ENCODE assay signal across 8 cellular contexts in genomic region chr1:6784560-6785317, GRCh38. TPM values are rescaled to one million over a fixed set of nuclear protein-coding genes. Genes with fewer than 3 reads are reported as not detected.
DNase-seq lines count a peak whose midpoint lies in the region; ATAC-seq and TF ChIP-seq lines count a peak whose summit lies in the region.

No MANE protein-coding gene starts in this region.

- peak overlapping the region; percentile 89 for H3K4me2 ChIP-seq in Loucy (ENCODE audit: low read depth, low read length, poor library complexity, severe bottlenecking)

- POLR2A ChIA-PET in naive thymus-derived CD8-positive, alpha-beta T cell (lab: Charles Lee), result interaction anchor here (0.6 to 2.3 kb wide), 10 partner anchors 10 to 1177 kb away, joined by 3 to 12 read pairs (median 4); partner anchors contain the start of genes DNAJC11, KLHL21, PARK7 and PHF13

- no peaks in the 10 kb centered on the region for H3K36me3 ChIP-seq in H7 (replicated peaks; ENCODE audit: control insufficient read depth, insufficient read depth, low read length)
- H3K36me3 ChIP-seq in Loucy (ENCODE audit: insufficient read depth, low read length), result no peaks in the 10 kb centered on the region
- no peaks in the 10 kb centered on the region; the same call in 1 of the 2 replicates for H3K36me3 ChIP-seq in RWPE2 (ENCODE audit: low read depth)

- peak overlapping the region; percentile 84 to 97 (median 94) for H3K27ac Mint-ChIP-seq in naive thymus-derived CD8-positive, alpha-beta T cell
- H3K27ac Mint-ChIP-seq in stimulated activated naive B cell treated with anti-CD40 and anti-IgM and Interleukin-4, amounts not matched to agents 10 μg/mL and 1 μg/mL and 100 μg/mL, for 72 hours, result peak overlapping the region; percentile 99

- H3K27me3 Mint-ChIP-seq in naive thymus-derived CD8-positive, alpha-beta T cell, result no peaks in the 10 kb centered on the region
- H3K27me3 Mint-ChIP-seq in stimulated activated naive B cell treated with anti-CD40 and anti-IgM and Interleukin-4, amounts not matched to agents 10 μg/mL and 1 μg/mL and 100 μg/mL, for 72 hours, result no peaks in the 10 kb centered on the region

- peak overlapping the region; percentile 91 for H3K9ac ChIP-seq in Loucy (ENCODE audit: low read depth, low read length, poor library complexity, severe bottlenecking)

- H3K79me2 ChIP-seq in Loucy (ENCODE audit: insufficient read depth, low read length), result peaks cover 51% of the 10 kb centered on the region

- H3K9me3 Mint-ChIP-seq in naive thymus-derived CD8-positive, alpha-beta T cell, result no peaks in the 10 kb centered on the region
- no peaks in the 10 kb centered on the region for H3K9me3 Mint-ChIP-seq in stimulated activated naive B cell treated with anti-CD40 and anti-IgM and Interleukin-4, amounts not matched to agents 10 μg/mL and 1 μg/mL and 100 μg/mL, for 72 hours

- peak overlapping the region; percentile 71 for H3K4me3 ChIP-seq in H7 (ENCODE audit: insufficient read depth, low read depth, low read length)
- peak overlapping the region; percentile 85 for H3K4me3 ChIP-seq in Loucy (ENCODE audit: low read length, poor library complexity, severe bottlenecking)
- H3K4me3 ChIP-seq in RWPE2 (ENCODE audit: severe bottlenecking), result peak overlapping the region; percentile 91

- peaks cover 40% of the 10 kb centered on the region for H3K4me1 ChIP-seq in Loucy (ENCODE audit: insufficient read depth, low read length, poor library complexity, severe bottlenecking)
- H3K4me1 ChIP-seq in RWPE2 (ENCODE audit: insufficient read depth, poor library complexity, severe bottlenecking), result peaks cover 7% of the 10 kb centered on the region

- peak overlapping the region; percentile 63 for H3K27ac ChIP-seq in RWPE2 (ENCODE audit: poor library complexity, severe bottlenecking)

- no peaks in the 10 kb centered on the region for H3K9me2 ChIP-seq in Loucy (replicated peaks; ENCODE audit: low read depth, low read length)

- H3K4me3 Mint-ChIP-seq in naive thymus-derived CD8-positive, alpha-beta T cell, result peak overlapping the region; percentile 80 to 97 (median 91)
- H3K4me3 Mint-ChIP-seq in stimulated activated naive B cell treated with anti-CD40 and anti-IgM and Interleukin-4, amounts not matched to agents 10 μg/mL and 1 μg/mL and 100 μg/mL, for 72 hours, result peak overlapping the region; percentile 94 to 96

- H3K36me3 Mint-ChIP-seq in naive thymus-derived CD8-positive, alpha-beta T cell, result peaks cover 0 to 2% (median 0%) of the 10 kb centered on the region in 3 donors
- H3K36me3 Mint-ChIP-seq in stimulated activated naive B cell treated with anti-CD40 and anti-IgM and Interleukin-4, amounts not matched to agents 10 μg/mL and 1 μg/mL and 100 μg/mL, for 72 hours, result peaks cover 5 to 24% of the 10 kb centered on the region in 2 donors

- no peaks in the 10 kb centered on the region for H3F3A ChIP-seq in Loucy (ENCODE audit: low read depth)

- H3K4me1 Mint-ChIP-seq in naive thymus-derived CD8-positive, alpha-beta T cell, result peaks cover 28 to 47% (median 43%) of the 10 kb centered on the region in 4 donors
- peaks cover 34 to 53% of the 10 kb centered on the region in 2 donors for H3K4me1 Mint-ChIP-seq in stimulated activated naive B cell treated with anti-CD40 and anti-IgM and Interleukin-4, amounts not matched to agents 10 μg/mL and 1 μg/mL and 100 μg/mL, for 72 hours

- TF ChIP-seq CTCF in Loucy (conservative IDR thresholded peaks at IDR 0.05; ENCODE audit: low read length), result no peak
- TF ChIP-seq CTCF in RWPE2 (IDR thresholded peaks at IDR 0.05; ENCODE audit: poor library complexity, severe bottlenecking), result no peak

- peak overlapping the region; percentile 88 for H2AFZ ChIP-seq in Loucy (ENCODE audit: low read length)

- H3K27me3 ChIP-seq in H7 (ENCODE audit: control insufficient read depth, insufficient read depth, low read length) (no peaks in the 10 kb centered on the region), Loucy (ENCODE audit: insufficient read depth, low read length, poor library complexity, severe bottlenecking) (no peaks in the 10 kb centered on the region), RWPE2 (ENCODE audit: insufficient read depth, poor library complexity, severe bottlenecking) (no peaks in the 10 kb centered on the region)

- H4K20me1 ChIP-seq in Loucy (ENCODE audit: insufficient read depth, low read length, poor library complexity, severe bottlenecking), result peaks cover 38% of the 10 kb centered on the region

- peak; percentile 100 for DNase-seq in ELF-1 (ENCODE audit: low read depth, low spot score)
- DNase-seq in H7, result peak; percentile 99
- DNase-seq in RWPE2 (ENCODE audit: low spot score), result peak; percentile 99
- peak; percentile 85 for DNase-seq in activated effector memory CD4-positive, alpha-beta T cell treated with Interleukin-2 at 50 U/mL for 16 hours
- peak; percentile 100 for DNase-seq in fibroblast of peridontal ligament (ENCODE audit: extremely low read depth)
- DNase-seq in naive thymus-derived CD8-positive, alpha-beta T cell, result peak; percentile 77 to 100 (median 99)
- DNase-seq in stimulated activated naive B cell treated with anti-CD40 and anti-IgM and Interleukin-4, amounts not matched to agents 10 μg/mL and 1 μg/mL and 100 μg/mL, for 72 hours, result peak; percentile 100

- peak; percentile 90 for ATAC-seq in RWPE2 (ENCODE audit: low read depth)
- peak; percentile 82 to 86 for ATAC-seq in naive thymus-derived CD8-positive, alpha-beta T cell
- peak; percentile 81 to 82 for ATAC-seq in stimulated activated naive B cell treated with anti-CD40 and anti-IgM and Interleukin-4, amounts not matched to agents 10 μg/mL and 1 μg/mL and 100 μg/mL, for 72 hours (replicated peaks)

- no peaks in the 10 kb centered on the region for H3K9me3 ChIP-seq in Loucy (ENCODE audit: insufficient read depth, low read depth, low read length)
- H3K9me3 ChIP-seq in RWPE2 (ENCODE audit: severe bottlenecking), result no peaks in the 10 kb centered on the region

RNA-seq across cellular contexts. Expression of gene CAMTA1, which starts 0.5 kb away (rescaled TPM):
- 98.8 and 102 TPM in 2 replicates for total RNA-seq in H7 (2014; rRNA removed; shearing (Covaris generic))
- total RNA-seq in naive thymus-derived CD8-positive, alpha-beta T cell, result 10 to 100 TPM; 32.6 to 37.1 TPM
- polyA plus RNA-seq in naive thymus-derived CD8-positive, alpha-beta T cell, result 10 to 100 TPM; 47.3 to 78.3 (median 67.4) TPM

Comparison
In these comparisons a context has a peak if more than half of its experiments do, and no peak if none do; other contexts are left out.
1. Peak in every context shown above with its lines: DNase-seq, ATAC-seq, H3K4me3 ChIP-seq and H3K27ac ChIP-seq.